In the genomic region with DNA sequence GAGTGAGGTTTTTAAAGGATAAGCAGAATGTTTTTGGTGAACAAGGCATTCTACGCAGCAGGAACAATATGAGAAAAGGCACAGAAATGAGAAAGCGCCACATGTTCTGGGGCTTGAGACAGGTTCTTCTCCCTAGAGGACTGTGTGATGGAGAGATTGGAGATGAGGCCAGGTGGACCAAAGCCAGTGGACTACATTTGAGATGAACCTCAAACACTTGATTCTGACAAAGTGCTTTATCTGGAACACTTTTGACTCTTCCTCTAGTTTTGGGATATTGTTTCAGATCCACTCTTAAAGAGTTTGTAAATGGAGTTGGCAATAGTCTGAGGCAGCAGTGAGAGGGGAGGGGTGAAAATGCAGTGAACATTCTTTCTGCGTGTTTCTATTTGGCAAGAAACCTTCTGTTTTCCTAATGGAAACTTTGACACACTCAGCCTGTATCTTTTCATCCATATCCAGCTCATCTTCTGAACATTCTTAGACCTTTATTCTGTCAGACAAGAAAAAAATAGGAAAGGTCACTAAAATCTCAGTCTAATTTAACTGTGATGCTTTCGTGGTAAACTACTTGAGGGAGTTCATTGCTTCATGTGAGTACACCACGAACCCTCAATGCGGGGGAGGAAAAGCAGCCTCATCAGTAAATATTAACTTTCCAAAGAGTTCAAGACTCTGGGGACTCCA, we compare ENCODE assay signal across 14 cellular contexts. TPM values are rescaled to one million over a fixed set of nuclear protein-coding genes. Genes with fewer than 3 reads are reported as not detected.
DNase-seq lines count a peak whose midpoint lies in the region; ATAC-seq and TF ChIP-seq lines count a peak whose summit lies in the region.
"Had no signal": no experiment of that assay in that cellular context is flagged by ENCODE, and none has a peak within 500 bp of the region (broad histone marks: within the 10 kb centered on the region; RNA-seq: fewer than 3 reads in every experiment).

No MANE protein-coding gene starts in this region.

- H2BK15ac ChIP-seq in neuronal stem cell (ENCODE audit: low read length), result no peak overlapping the region

- no peak overlapping the region for H2BK120ac ChIP-seq in neuronal stem cell (ENCODE audit: low read depth, low read length)

- no peak overlapping the region for H3K27ac Mint-ChIP-seq in MCF 10A (ENCODE audit: low read depth, unreplicated experiment)
- H3K27ac Mint-ChIP-seq: H9 had no signal

- DNase-seq in breast epithelium (ENCODE audit: low spot score in 2 of 2), result no peak
- no peak for DNase-seq in MCF 10A (ENCODE audit: unreplicated experiment)
- peak in 1 of 2 donors; percentile 36 for DNase-seq in heart right ventricle
- peak in 1 of 2 donors; percentile 45 for DNase-seq in psoas muscle
- no peak for DNase-seq in NAMALWA (ENCODE audit: low spot score)
- DNase-seq in neuronal stem cell (ENCODE audit: low spot score), result no peak
- DNase-seq: H9; NCI-H1930; SK-N-SH; stimulated activated CD4-positive, alpha-beta T cell treated with anti-CD3 and anti-CD28 coated beads, Interleukin-15, amount 100 ng/mL, for 24 hours had no signal

- no TSS peak for BruUV-seq in MCF 10A (replicated peaks; lab: Mats Ljungman, UMichigan)

- no peak overlapping the region for H3K4me3 Mint-ChIP-seq in MCF 10A (ENCODE audit: unreplicated experiment)
- H3K4me3 Mint-ChIP-seq: H9 had no signal

- WGBS in heart right ventricle, 2 donors, result 60 to 62% methylated on average over 6 of the region's 6 CpGs
- 51 to 69% (median 57%) methylated on average over 6 of the region's 6 CpGs for WGBS in psoas muscle, 3 donors
- WGBS in neuronal stem cell (ENCODE audit: extremely low coverage in 2 of 2, insufficient read length in 2 of 2, insufficient replicate concordance in 1 of 2), 2 donors, result no CpG with 5 or more reads among the region's 6 CpGs

- H3K36me3 Mint-ChIP-seq in MCF 10A (ENCODE audit: insufficient read depth, unreplicated experiment), result no peaks in the 10 kb centered on the region

- CTCF ChIA-PET in MCF 10A (lab: Yijun Ruan, JAX), result no interaction called here

- H2AFZ ChIP-seq in neuronal stem cell (ENCODE audit: low read length), result no peak overlapping the region
- H2AFZ ChIP-seq: hepatocyte had no signal

- H3K27ac ChIP-seq in breast epithelium (peak overlapping the region; percentile 11 to 80), heart right ventricle (peak overlapping the region in 9 of 10 donors; percentile 23 to 77 (median 59)), psoas muscle (peak overlapping the region; percentile 34), neuronal stem cell (replicated peaks; ENCODE audit: low read length) (no peak overlapping the region)
- H3K27ac ChIP-seq: 22Rv1, hepatocyte had no signal

- no peaks in the 10 kb centered on the region for H3K79me1 ChIP-seq in neuronal stem cell (ENCODE audit: low read depth, low read length)

- no peak overlapping the region for H4K8ac ChIP-seq in neuronal stem cell (ENCODE audit: low read depth, low read length)

- H3K4me1 ChIP-seq in breast epithelium, result no peaks in the 10 kb centered on the region
- peaks cover 0 to 30% (median 7%) of the 10 kb centered on the region in 9 donors for H3K4me1 ChIP-seq in heart right ventricle
- H3K4me1 ChIP-seq in psoas muscle, result peaks cover 6% of the 10 kb centered on the region
- no peaks in the 10 kb centered on the region for H3K4me1 ChIP-seq in neuronal stem cell (ENCODE audit: control insufficient read depth in 2 of 2, insufficient read depth in 1 of 2, low read depth in 1 of 2, low read length in 2 of 2)

- H3K9ac ChIP-seq in neuronal stem cell (ENCODE audit: low read depth, low read length, poor library complexity), result no peak overlapping the region
- H3K9ac ChIP-seq: SK-N-SH had no signal

- peaks cover 32% of the 10 kb centered on the region for H3K27me3 Mint-ChIP-seq in MCF 10A (ENCODE audit: insufficient read depth, unreplicated experiment)

- no peaks in the 10 kb centered on the region for H3K9me3 Mint-ChIP-seq in MCF 10A (ENCODE audit: unreplicated experiment)
- H3K9me3 Mint-ChIP-seq: H9 had no signal

- no peak overlapping the region for H2AK5ac ChIP-seq in neuronal stem cell (ENCODE audit: low read depth, low read length)

- H3K4me3 ChIP-seq in breast epithelium (no peak overlapping the region), heart right ventricle (no peak overlapping the region), psoas muscle (no peak overlapping the region), neuronal stem cell (ENCODE audit: low read length in 2 of 2) (no peak overlapping the region)
- H3K4me3 ChIP-seq: hepatocyte had no signal

- H3K36me3 ChIP-seq in breast epithelium (no peaks in the 10 kb centered on the region), heart right ventricle (peaks cover 0 to 59% (median 0%) of the 10 kb centered on the region in 9 donors), psoas muscle (ENCODE audit: insufficient read depth in 1 of 2, low read depth in 1 of 2) (peaks cover 0 to 72% of the 10 kb centered on the region in 2 donors), neuronal stem cell (replicated peaks in 1 of 2; ENCODE audit: control insufficient read depth in 2 of 2, insufficient read depth in 2 of 2, low read length in 2 of 2) (peaks cover 0 to 5% of the 10 kb centered on the region in 2 donors)

- intact Hi-C loops in breast epithelium (cut with DNase I; ENCODE audit: low total_unique reads) (no loop called here), MCF 10A (cut with micrococcal nuclease) (no loop called here), heart right ventricle (cut with DNase I) (loop anchor here in 3 of 10 donors (10.0 kb wide), 3 partner anchors 93 to 137 kb away; no protein-coding TSS in a partner anchor), psoas muscle (cut with DNase I) (loop anchor here in 1 of 2 donors (10.0 kb wide), 1 partner anchor 103 kb away; no protein-coding TSS in a partner anchor)

- no peaks in the 10 kb centered on the region for H3K27me3 ChIP-seq in breast epithelium
- H3K27me3 ChIP-seq in heart right ventricle, result no peaks in the 10 kb centered on the region
- no peaks in the 10 kb centered on the region for H3K27me3 ChIP-seq in psoas muscle (ENCODE audit: insufficient read depth in 3 of 3, low read length in 2 of 3)
- no peaks in the 10 kb centered on the region for H3K27me3 ChIP-seq in neuronal stem cell (ENCODE audit: control insufficient read depth in 3 of 3, insufficient read depth in 3 of 3, low read depth in 1 of 3, low read length in 3 of 3)
- H3K27me3 ChIP-seq: hepatocyte had no signal

- TF ChIP-seq POLR2A in breast epithelium (IDR thresholded peaks at IDR 0.05), result no peak

- no peaks in the 10 kb centered on the region for H3K4me1 Mint-ChIP-seq in MCF 10A (ENCODE audit: insufficient read depth, unreplicated experiment)
- H3K4me1 Mint-ChIP-seq: H9 had no signal

- no peak overlapping the region for H2BK5ac ChIP-seq in neuronal stem cell (ENCODE audit: low read length)

- TF ChIP-seq CTCF in breast epithelium (IDR thresholded peaks at IDR 0.05), result no peak
- no peak for TF ChIP-seq CTCF in MCF 10A (IDR thresholded peaks at IDR 0.05; ENCODE audit: unreplicated experiment)
- no peak for TF ChIP-seq CTCF in heart right ventricle (IDR thresholded peaks at IDR 0.05)
- TF ChIP-seq CTCF in psoas muscle (IDR thresholded peaks at IDR 0.05), result no peak

- no peak overlapping the region for H4K91ac ChIP-seq in neuronal stem cell (ENCODE audit: low read depth, low read length, poor library complexity)

- no peaks in the 10 kb centered on the region for H3K9me3 ChIP-seq in breast epithelium
- no peaks in the 10 kb centered on the region for H3K9me3 ChIP-seq in heart right ventricle
- H3K9me3 ChIP-seq in psoas muscle, result no peaks in the 10 kb centered on the region
- H3K9me3 ChIP-seq in neuronal stem cell (replicated peaks in 1 of 2; ENCODE audit: control insufficient read depth in 2 of 2, insufficient read depth in 1 of 2, low read depth in 1 of 2, low read length in 2 of 2), result no peaks in the 10 kb centered on the region
- H3K9me3 ChIP-seq: SK-N-SH had no signal

- H3K23ac ChIP-seq in neuronal stem cell (ENCODE audit: low read depth, low read length, poor library complexity), result no peak overlapping the region

- no peak overlapping the region for H3K4ac ChIP-seq in neuronal stem cell (ENCODE audit: low read length)

- POLR2A ChIA-PET in MCF 10A (lab: Yijun Ruan, JAX), result no interaction called here

- H3K18ac ChIP-seq in neuronal stem cell (ENCODE audit: low read length), result no peak overlapping the region

- H3K14ac ChIP-seq in neuronal stem cell (ENCODE audit: low read length), result no peak overlapping the region

- H3K4me2 ChIP-seq in neuronal stem cell (ENCODE audit: insufficient read depth, low read length, poor library complexity, severe bottlenecking), result no peak overlapping the region
- H3K4me2 ChIP-seq: hepatocyte, SK-N-SH had no signal

- H2BK12ac ChIP-seq in neuronal stem cell (ENCODE audit: low read length), result no peak overlapping the region

- ATAC-seq in heart right ventricle, result peak; percentile 60 to 87 (median 74)
- peak in 3 of 4 donors; percentile 31 to 42 (median 35) for ATAC-seq in psoas muscle
- no peak for ATAC-seq in HG02642 (IDR thresholded peaks at IDR 0.05; ENCODE audit: poor library complexity, unreplicated experiment)
- ATAC-seq in HG02588 (IDR thresholded peaks at IDR 0.05; ENCODE audit: unreplicated experiment), result no peak

RNA-seq across cellular contexts. Expression of a gene that starts 57.3 kb away (rescaled TPM):
- total RNA-seq in breast epithelium (10 to 100 TPM in 2 of 3 donors, 1 to 10 TPM in 1; 8.6 to 34.1 (median 19.2) TPM), MCF 10A (2022) (not detected in 2 replicates), heart right ventricle (100 to 1,000 TPM in 2 of 10 donors, 10 to 100 TPM in 8; 46.0 to 128 (median 54.8) TPM), psoas muscle (10 to 100 TPM in 2 of 4 donors, 1 to 10 TPM in 2; 3.4 to 13.3 (median 7.6) TPM)
- polyA plus RNA-seq in heart right ventricle (10 to 100 TPM; 13.8 to 87.8 TPM), psoas muscle (1 to 10 TPM; 3.5 to 9.6 (median 7.4) TPM)
- polyA plus RNA-seq in neuronal stem cell (2013, experiment 1 of 2), result 1.6 TPM
- polyA plus RNA-seq in neuronal stem cell (2013, experiment 2 of 2), result 1.8 TPM

Comparison
In these comparisons a context has a peak if more than half of its experiments do, and no peak if none do; other contexts are left out.
1. ATAC-seq: peak in heart right ventricle (8 of 8) and psoas muscle (3 of 4); none in HG02642 (single experiment) and HG02588 (single experiment).